1 cellular context compared by ENCODE assay signal in genomic region chrX:40282901-40283674, GRCh38.
TF ChIP-seq lines count a peak whose summit lies in the region.

No MANE protein-coding gene starts in this region.

TF ChIP-seq in IMR-90, 13 proteins besides CTCF, POLR2A, EP300 and RAD21 (continued from another document):
- no peak for TF ChIP-seq USF2 (IDR thresholded peaks at IDR 0.05; ENCODE audit: low read depth, low read length)
